In the genomic region with DNA sequence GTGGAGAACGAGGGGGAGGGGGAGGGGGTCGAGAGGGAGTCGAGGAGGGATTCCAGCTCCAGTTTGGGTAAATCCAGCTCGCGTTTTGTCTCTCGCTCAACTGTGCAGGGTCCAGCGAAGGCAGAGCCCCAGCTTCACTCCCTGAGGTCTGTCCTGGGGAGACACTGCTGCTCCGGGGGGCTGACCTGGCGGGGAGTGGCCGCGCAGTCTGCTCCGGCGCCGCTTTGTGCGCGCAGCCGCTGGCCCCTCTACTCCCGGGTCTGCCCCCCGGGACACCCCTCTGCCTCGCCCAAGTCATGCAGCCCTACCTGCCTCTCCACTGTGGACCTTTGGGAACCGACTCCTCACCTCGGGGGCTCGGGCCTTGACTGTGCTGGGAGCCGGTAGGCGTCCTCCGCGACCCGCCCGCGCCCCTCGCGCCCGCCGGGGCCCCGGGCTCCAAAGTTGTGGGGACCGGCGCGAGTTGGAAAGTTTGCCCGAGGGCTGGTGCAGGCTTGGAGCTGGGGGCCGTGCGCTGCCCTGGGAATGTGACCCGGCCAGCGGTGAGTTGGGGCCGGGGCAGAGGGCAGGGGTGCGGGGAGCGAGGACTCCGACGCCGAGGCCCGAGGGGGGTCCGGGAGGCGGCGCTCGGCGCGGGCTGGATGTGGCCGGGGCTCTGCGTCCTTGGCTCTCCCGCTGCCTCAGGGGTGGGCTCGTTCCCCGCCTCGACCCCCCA, we compare ENCODE assay signal across 8 cellular contexts. TPM values are rescaled to one million over a fixed set of nuclear protein-coding genes. Genes with fewer than 3 reads are reported as not detected.
DNase-seq lines count a peak whose midpoint lies in the region; ATAC-seq, FAIRE-seq and TF ChIP-seq lines count a peak whose summit lies in the region.

A gene (plus strand): TSS at position 137 of the 715 bp plus-strand sequence. CDS start 12,002 bp downstream, outside the sequence.

- peak within 1 kb of the TSS; percentile 63 to 66 for H3K9ac ChIP-seq in colonic mucosa (ENCODE audit: low read depth in 2 of 2, low read length in 2 of 2)

- no peaks in the 10 kb centered on the region for H3K9me3 ChIP-seq in SJSA1 (replicated peaks)
- no peaks in the 10 kb centered on the region for H3K9me3 ChIP-seq in colonic mucosa

- H3K36me3 ChIP-seq in SJSA1 (peaks cover 7% of the 10 kb centered on the region; the same call in 1 of the 2 replicates), colonic mucosa (no peaks in the 10 kb centered on the region)

- peaks cover 0 to 1% of the 10 kb centered on the region in 2 donors for H3K9me3 Mint-ChIP-seq in stimulated activated naive B cell treated with anti-CD40 and anti-IgM and Interleukin-4, amounts not matched to agents 10 μg/mL and 1 μg/mL and 100 μg/mL, for 72 hours

- no peak within 1 kb of the TSS for H3K27ac Mint-ChIP-seq in stimulated activated naive B cell treated with anti-CD40 and anti-IgM and Interleukin-4, amounts not matched to agents 10 μg/mL and 1 μg/mL and 100 μg/mL, for 72 hours

- H3K4me1 Mint-ChIP-seq in stimulated activated naive B cell treated with anti-CD40 and anti-IgM and Interleukin-4, amounts not matched to agents 10 μg/mL and 1 μg/mL and 100 μg/mL, for 72 hours = peaks cover 16 to 26% of the 10 kb centered on the region in 2 donors

- H3K27me3 Mint-ChIP-seq in stimulated activated naive B cell treated with anti-CD40 and anti-IgM and Interleukin-4, amounts not matched to agents 10 μg/mL and 1 μg/mL and 100 μg/mL, for 72 hours = peaks cover 58 to 78% of the 10 kb centered on the region in 2 donors

- H3K4me3 ChIP-seq in SJSA1 = peak within 1 kb of the TSS; percentile 84
- peak within 1 kb of the TSS; percentile 68 for H3K4me3 ChIP-seq in colonic mucosa

- DNase-seq in D341Med (ENCODE audit: low spot score) (peak; percentile 61), HTR-8/SVneo (ENCODE audit: insufficient read length, low spot score) (peak; percentile 88), SJSA1 (ENCODE audit: low read depth in 1 of 2, low spot score in 2 of 2) (peak; percentile 64 to 67), colonic mucosa (peak; percentile 53), left lobe of liver (ENCODE audit: low spot score) (peak; percentile 64), GM19239 (ENCODE audit: insufficient read length, low spot score) (no peak)
- no peak for DNase-seq in stimulated activated naive B cell treated with anti-CD40 and anti-IgM and Interleukin-4, amounts not matched to agents 10 μg/mL and 1 μg/mL and 100 μg/mL, for 72 hours

- TF ChIP-seq CTCF in colonic mucosa (IDR thresholded peaks at IDR 0.05) = no peak

- intact Hi-C loops in colonic mucosa (cut with DNase I) = no loop called here

- H3K27ac ChIP-seq in SJSA1 = no peak within 1 kb of the TSS
- H3K27ac ChIP-seq in colonic mucosa = no peak within 1 kb of the TSS

- ATAC-seq in left lobe of liver (peak; percentile 89), GM18868 (IDR thresholded peaks at IDR 0.05; ENCODE audit: unreplicated experiment) (no peak)
- peak; percentile 42 to 49 for ATAC-seq in stimulated activated naive B cell treated with anti-CD40 and anti-IgM and Interleukin-4, amounts not matched to agents 10 μg/mL and 1 μg/mL and 100 μg/mL, for 72 hours (replicated peaks)

- H3K4me1 ChIP-seq in SJSA1 (replicated peaks) = peaks cover 14% of the 10 kb centered on the region
- no peaks in the 10 kb centered on the region for H3K4me1 ChIP-seq in colonic mucosa

- H3K27me3 ChIP-seq in SJSA1 (replicated peaks) (no peaks in the 10 kb centered on the region), colonic mucosa (peaks cover 12% of the 10 kb centered on the region)

- peak within 1 kb of the TSS; percentile 79 to 82 for H3K4me3 Mint-ChIP-seq in stimulated activated naive B cell treated with anti-CD40 and anti-IgM and Interleukin-4, amounts not matched to agents 10 μg/mL and 1 μg/mL and 100 μg/mL, for 72 hours

- no peak for FAIRE-seq in HTR-8/SVneo (lab: Jason Lieb, UNC)
- FAIRE-seq in GM19239 (lab: Jason Lieb, UNC) = no peak

- H3K36me3 Mint-ChIP-seq in stimulated activated naive B cell treated with anti-CD40 and anti-IgM and Interleukin-4, amounts not matched to agents 10 μg/mL and 1 μg/mL and 100 μg/mL, for 72 hours = no peaks in the 10 kb centered on the region

RNA-seq across cellular contexts. Expression of the gene that starts here (rescaled TPM):
- total RNA-seq in SJSA1 (2014; rRNA removed; shearing (Covaris generic)) = 1.9 and 4.4 TPM in 2 replicates
- total RNA-seq in colonic mucosa (1 to 10 TPM in 1 of 2 donors, under 1 TPM in 1; 0.57 to 1.1 TPM), left lobe of liver (0.81 TPM)

Comparison
In these comparisons a context has a peak if more than half of its experiments do, and no peak if none do; other contexts are left out.
1. Peak in DNase-seq and ATAC-seq in left lobe of liver; RNA of the gene not detected or under 1 TPM.
2. DNase-seq: peak in D341Med (single experiment), HTR-8/SVneo (single experiment), SJSA1 (2 of 2) and colonic mucosa (single experiment); none in stimulated activated naive B cell treated with anti-CD40 and anti-IgM and Interleukin-4, amounts not matched to agents 10 μg/mL and 1 μg/mL and 100 μg/mL, for 72 hours (single experiment) and GM19239 (single experiment).